ENCODE assay signal across 8 cellular contexts in genomic region chr12:116276433-116277216, GRCh38. TPM values are rescaled to one million over a fixed set of nuclear protein-coding genes. Genes with fewer than 3 reads are reported as not detected.
A peak's percentile ranks its signal among the peaks of the same experiment; 100 is the strongest.
DNase-seq lines count a peak whose midpoint lies in the region; ATAC-seq and TF ChIP-seq lines count a peak whose summit lies in the region.

No MANE protein-coding gene starts in this region.

- H3K4me3 ChIP-seq in SJSA1: peak overlapping the region; percentile 78
- H3K4me3 ChIP-seq in neutrophil (ENCODE audit: low read depth in 1 of 2, low read length in 1 of 2): peak overlapping the region; percentile 81 to 95
- H3K4me3 ChIP-seq in thyroid gland (replicated peaks in 1 of 3): peak overlapping the region; percentile 13 to 91 (median 49)

- ATAC-seq in GM21619 (IDR thresholded peaks at IDR 0.05; ENCODE audit: unreplicated experiment): peak; percentile 19

- peak overlapping the region; percentile 88 for H3K4me3 Mint-ChIP-seq in activated naive CD4-positive, alpha-beta T cell treated with anti-CD3 and anti-CD28 coated beads, Interleukin-2, amount 10 ng/mL, durations not matched to agents 7 days and 5 days

- DNase-seq in D341Med (ENCODE audit: low spot score) (peak; percentile 75), KBM-7 (peak; percentile 58), SJSA1 (ENCODE audit: low read depth in 1 of 2, low spot score in 2 of 2) (peak; percentile 50 to 71), germinal center (ENCODE audit: low spot score) (peak; percentile 63), thyroid gland (peak; percentile 70 to 73)
- peak; percentile 85 for DNase-seq in activated naive CD4-positive, alpha-beta T cell treated with anti-CD3 and anti-CD28 coated beads, Interleukin-2, amount 10 ng/mL, durations not matched to agents 7 days and 5 days

- H3K27me3 Mint-ChIP-seq in activated naive CD4-positive, alpha-beta T cell treated with anti-CD3 and anti-CD28 coated beads, Interleukin-2, amount 10 ng/mL, durations not matched to agents 7 days and 5 days: peaks cover 11% of the 10 kb centered on the region

- H3K36me3 ChIP-seq in SJSA1 (peaks cover 5% of the 10 kb centered on the region), neutrophil (no peaks in the 10 kb centered on the region), thyroid gland (no peaks in the 10 kb centered on the region)

- in situ Hi-C loops in KBM-7 (cut with MboI; ENCODE audit: low pct_unique_long_range_greater_than_20kb, low sequenced_read_pairs): no loop called here

- H3K4me1 ChIP-seq in SJSA1 (replicated peaks) (peaks cover 15% of the 10 kb centered on the region), neutrophil (ENCODE audit: control insufficient read depth in 1 of 2, insufficient read depth in 1 of 2, low read depth in 1 of 2, low read length in 1 of 2) (peaks cover 72 to 73% of the 10 kb centered on the region in 2 experiments), thyroid gland (peaks cover 27% of the 10 kb centered on the region in 2 donors)

- no peaks in the 10 kb centered on the region for H3K9me3 Mint-ChIP-seq in activated naive CD4-positive, alpha-beta T cell treated with anti-CD3 and anti-CD28 coated beads, Interleukin-2, amount 10 ng/mL, durations not matched to agents 7 days and 5 days

- intact Hi-C loops in thyroid gland (cut with DNase I): loop anchor here (5.0 kb wide), 1 partner anchor 321 kb away; no protein-coding TSS in a partner anchor

- WGBS in thyroid gland, 2 donors: 1% methylated on average over 46 to 52 of the region's 73 CpGs

- H3K27ac ChIP-seq in SJSA1 (peak overlapping the region; percentile 65), neutrophil (peak overlapping the region; percentile 97), thyroid gland (peak overlapping the region; percentile 79 to 93 (median 90))

- H3K36me3 Mint-ChIP-seq in activated naive CD4-positive, alpha-beta T cell treated with anti-CD3 and anti-CD28 coated beads, Interleukin-2, amount 10 ng/mL, durations not matched to agents 7 days and 5 days: peaks cover 7% of the 10 kb centered on the region

- H3K9me3 ChIP-seq in SJSA1 (replicated peaks) (no peaks in the 10 kb centered on the region), neutrophil (no peaks in the 10 kb centered on the region), thyroid gland (no peaks in the 10 kb centered on the region)

- no peak for TF ChIP-seq CTCF in neutrophil (IDR thresholded peaks at IDR 0.05)
- no peak for TF ChIP-seq CTCF in thyroid gland (IDR thresholded peaks at IDR 0.05)

- H3K27me3 ChIP-seq in SJSA1 (replicated peaks) (no peaks in the 10 kb centered on the region), neutrophil (no peaks in the 10 kb centered on the region), thyroid gland (no peaks in the 10 kb centered on the region)

- peak overlapping the region; percentile 93 for H3K27ac Mint-ChIP-seq in activated naive CD4-positive, alpha-beta T cell treated with anti-CD3 and anti-CD28 coated beads, Interleukin-2, amount 10 ng/mL, durations not matched to agents 7 days and 5 days

- CTCF ChIA-PET in activated naive CD4-positive, alpha-beta T cell treated with anti-CD3 and anti-CD28 coated beads, Interleukin-2, amount 10 ng/mL, durations not matched to agents 7 days and 5 days (lab: Charles Lee): interaction anchor here (0.6 to 2.1 kb wide), 13 partner anchors 28 to 432 kb away, joined by 3 to 12 read pairs (median 4); no protein-coding TSS in a partner anchor

- H3K4me1 Mint-ChIP-seq in activated naive CD4-positive, alpha-beta T cell treated with anti-CD3 and anti-CD28 coated beads, Interleukin-2, amount 10 ng/mL, durations not matched to agents 7 days and 5 days: peaks cover 39% of the 10 kb centered on the region

- TF ChIP-seq POLR2A in thyroid gland (IDR thresholded peaks at IDR 0.05): no peak

RNA-seq across cellular contexts. Expression of gene MED13L, which starts 0.9 kb away (rescaled TPM):
- 52.2 and 69.5 TPM in 2 replicates for total RNA-seq in SJSA1 (2014; rRNA removed; shearing (Covaris generic))
- 100 to 1,000 TPM; 168 to 349 (median 246) TPM for total RNA-seq in thyroid gland

Comparison
In these comparisons a context has a peak if more than half of its experiments do, and no peak if none do; other contexts are left out.
1. Peak in every context shown above with its lines: DNase-seq, ATAC-seq, H3K4me3 ChIP-seq and H3K27ac ChIP-seq.